In genomic region chr6:111483736-111484654, GRCh38 we compare ENCODE assay signal across 1 cellular context.
TF ChIP-seq lines count a peak whose summit lies in the region.

No MANE protein-coding gene starts in this region.

TF ChIP-seq in WTC11, 78 proteins besides CTCF, POLR2A, EP300 and RAD21 (continued from another document and continues in another):
- TF ChIP-seq ZNF512 (CRISPR knock-in tag; IDR thresholded peaks at IDR 0.05; ENCODE audit: borderline replicate concordance) (no peak), ZBTB43 (CRISPR knock-in tag; IDR thresholded peaks at IDR 0.05) (no peak), ELF4 (CRISPR knock-in tag; IDR thresholded peaks at IDR 0.05; ENCODE audit: low read depth) (no peak), ETV6 (CRISPR knock-in tag; IDR thresholded peaks at IDR 0.05) (no peak; the same call in 1 of the 2 replicates), RORB (CRISPR knock-in tag; IDR thresholded peaks at IDR 0.05) (no peak), FOXK1 (CRISPR knock-in tag; IDR thresholded peaks at IDR 0.05) (no peak), USF2 (CRISPR knock-in tag; IDR thresholded peaks at IDR 0.05) (no peak), ARID4B (CRISPR knock-in tag; IDR thresholded peaks at IDR 0.05; ENCODE audit: borderline replicate concordance) (peak; percentile 78; the same call in 1 of the 2 replicates), CREM (CRISPR knock-in tag; IDR thresholded peaks at IDR 0.05) (no peak), USF1 (CRISPR knock-in tag; IDR thresholded peaks at IDR 0.05) (no peak), GTF2I (CRISPR knock-in tag; conservative IDR thresholded peaks at IDR 0.05) (no peak), FOXP4 (CRISPR knock-in tag; IDR thresholded peaks at IDR 0.05) (no peak), AR (CRISPR knock-in tag; IDR thresholded peaks at IDR 0.05) (no peak), IRF1 (CRISPR knock-in tag; IDR thresholded peaks at IDR 0.05) (no peak), ATF3 (CRISPR knock-in tag; conservative IDR thresholded peaks at IDR 0.05) (no peak), AFF4 (CRISPR knock-in tag; IDR thresholded peaks at IDR 0.05; ENCODE audit: borderline replicate concordance) (no peak), FOXP1 (CRISPR knock-in tag; IDR thresholded peaks at IDR 0.05; ENCODE audit: borderline replicate concordance) (0 out of 2 replicates have a peak, but pooled peaks have one; percentile 35), ESRRA (CRISPR knock-in tag; IDR thresholded peaks at IDR 0.05; ENCODE audit: borderline replicate concordance) (no peak), SP1 (CRISPR knock-in tag; conservative IDR thresholded peaks at IDR 0.05) (no peak), TP53 (CRISPR knock-in tag; IDR thresholded peaks at IDR 0.05) (peak; percentile 94), GRHL2 (CRISPR knock-in tag; IDR thresholded peaks at IDR 0.05; ENCODE audit: insufficient replicate concordance, severe bottlenecking) (no peak), JAZF1 (CRISPR knock-in tag; IDR thresholded peaks at IDR 0.05) (no peak), ZNF138 (CRISPR knock-in tag; conservative IDR thresholded peaks at IDR 0.05) (no peak), CBFB (CRISPR knock-in tag; IDR thresholded peaks at IDR 0.05; ENCODE audit: low read depth) (no peak), ZMAT4 (CRISPR knock-in tag; IDR thresholded peaks at IDR 0.05) (no peak), FOXJ3 (CRISPR knock-in tag; IDR thresholded peaks at IDR 0.05; ENCODE audit: borderline replicate concordance) (no peak), ZNF423 (CRISPR knock-in tag; IDR thresholded peaks at IDR 0.05) (no peak), NR3C1 (CRISPR knock-in tag; conservative IDR thresholded peaks at IDR 0.05; ENCODE audit: low read depth) (no peak), ATF1 (CRISPR knock-in tag; IDR thresholded peaks at IDR 0.05) (no peak), EMX1 (CRISPR knock-in tag; IDR thresholded peaks at IDR 0.05) (0 out of 2 replicates have a peak, but pooled peaks have one; percentile 34), MYBL2 (CRISPR knock-in tag; IDR thresholded peaks at IDR 0.05) (peak; percentile 6), OVOL2 (CRISPR knock-in tag; IDR thresholded peaks at IDR 0.05; ENCODE audit: borderline replicate concordance) (no peak), ATF2 (CRISPR knock-in tag; IDR thresholded peaks at IDR 0.05; ENCODE audit: borderline replicate concordance, low read depth) (no peak), ZNF121 (CRISPR knock-in tag; IDR thresholded peaks at IDR 0.05) (no peak), SOX15 (CRISPR knock-in tag; IDR thresholded peaks at IDR 0.05) (no peak), ZNF416 (CRISPR knock-in tag; IDR thresholded peaks at IDR 0.05) (peak; percentile 53; the same call in 1 of the 2 replicates), GABPB1 (CRISPR knock-in tag; IDR thresholded peaks at IDR 0.05) (peak; percentile 62; the same call in 1 of the 2 replicates), TEAD4 (CRISPR knock-in tag; IDR thresholded peaks at IDR 0.05) (no peak), ZNF232 (CRISPR knock-in tag; IDR thresholded peaks at IDR 0.05) (peak; percentile 48; the same call in 1 of the 2 replicates)
